Comparison of ENCODE assay signal across 13 cellular contexts in genomic region chr2:219496247-219496646, GRCh38. TPM values are rescaled to one million over a fixed set of nuclear protein-coding genes. Genes with fewer than 3 reads are reported as not detected.
DNase-seq lines count a peak whose midpoint lies in the region; ATAC-seq and TF ChIP-seq lines count a peak whose summit lies in the region.
"Had no signal": no experiment of that assay in that cellular context is flagged by ENCODE, and none has a peak within 500 bp of the region (broad histone marks: within the 10 kb centered on the region; RNA-seq: fewer than 3 reads in every experiment).

No MANE protein-coding gene starts in this region.

- POLR2A ChIA-PET in activated CD8-positive, alpha-beta T cell treated with anti-CD3 and anti-CD28 coated beads, Interleukin-2, amount 10 ng/mL, durations not matched to agents 7 days and 5 days (lab: Charles Lee): no interaction called here

- DNase-seq in Calu3 (no peak), NCI-H1436 treated with DMSO at 0.1 percent for 48 hours (lab: John Stamatoyannopoulos, UW) (peak; percentile 11), sigmoid colon (no peak), NCI-H1930 (lab: John Stamatoyannopoulos, UW) (no peak)
- DNase-seq in activated CD8-positive, alpha-beta T cell treated with anti-CD3 and anti-CD28 coated beads, Interleukin-2, amount 10 ng/mL, durations not matched to agents 7 days and 5 days: no peak
- DNase-seq: COR-L47, NCI-H1417 treated with DMSO at 0.1 percent for 48 hours, NCI-H82, SHP77 treated with DMSO at 0.1 percent for 48 hours had no signal

- H3K9me3 Mint-ChIP-seq in Calu3 (ENCODE audit: low read depth, unreplicated experiment): no peaks in the 10 kb centered on the region
- H3K9me3 Mint-ChIP-seq in activated CD8-positive, alpha-beta T cell treated with anti-CD3 and anti-CD28 coated beads, Interleukin-2, amount 10 ng/mL, durations not matched to agents 7 days and 5 days (ENCODE audit: insufficient read depth): no peaks in the 10 kb centered on the region

- H3K4me3 ChIP-seq in gastroesophageal sphincter (peak overlapping the region in 1 of 2 donors; percentile 69), sigmoid colon (peak overlapping the region in 3 of 4 donors; percentile 62 to 75 (median 64))

- ATAC-seq in gastroesophageal sphincter (no peak), HG03196 (IDR thresholded peaks at IDR 0.05; ENCODE audit: unreplicated experiment) (no peak)
- ATAC-seq in activated CD8-positive, alpha-beta T cell treated with anti-CD3 and anti-CD28 coated beads, Interleukin-2, amount 10 ng/mL, durations not matched to agents 7 days and 5 days: no peak

- 44% methylated on average over 7 of the region's 10 CpGs; no CpG with 5 or more reads in 1 of the 2 donors for WGBS in gastroesophageal sphincter (ENCODE audit: low coverage in 1 of 2), 2 donors
- 50 to 51% methylated on average over 10 of the region's 10 CpGs for WGBS in sigmoid colon, 2 donors

- peak overlapping the region; percentile 22 for H3K4me3 Mint-ChIP-seq in Calu3 (ENCODE audit: low read depth, unreplicated experiment)
- no peak overlapping the region for H3K4me3 Mint-ChIP-seq in activated CD8-positive, alpha-beta T cell treated with anti-CD3 and anti-CD28 coated beads, Interleukin-2, amount 10 ng/mL, durations not matched to agents 7 days and 5 days

- TF ChIP-seq POLR2A in gastroesophageal sphincter (IDR thresholded peaks at IDR 0.05) (no peak), sigmoid colon (IDR thresholded peaks at IDR 0.05) (no peak)

- H3K36me3 ChIP-seq in gastroesophageal sphincter (peaks cover 0 to 28% of the 10 kb centered on the region in 2 donors), sigmoid colon (peaks cover 7 to 22% (median 8%) of the 10 kb centered on the region in 4 donors)

- TF ChIP-seq CTCF in Calu3 (IDR thresholded peaks at IDR 0.05; ENCODE audit: unreplicated experiment) (no peak), gastroesophageal sphincter (IDR thresholded peaks at IDR 0.05) (no peak), sigmoid colon (IDR thresholded peaks at IDR 0.05) (no peak)

- peaks cover 43% of the 10 kb centered on the region for H3K27me3 Mint-ChIP-seq in Calu3 (ENCODE audit: unreplicated experiment)
- H3K27me3 Mint-ChIP-seq in activated CD8-positive, alpha-beta T cell treated with anti-CD3 and anti-CD28 coated beads, Interleukin-2, amount 10 ng/mL, durations not matched to agents 7 days and 5 days (ENCODE audit: low read depth): peaks cover 53% of the 10 kb centered on the region

- no TSS peak for BruUV-seq in Calu3 (replicated peaks; lab: Mats Ljungman, UMichigan)

- peaks cover 33% of the 10 kb centered on the region for H3K36me3 Mint-ChIP-seq in Calu3 (ENCODE audit: insufficient read depth, unreplicated experiment)
- no peaks in the 10 kb centered on the region for H3K36me3 Mint-ChIP-seq in activated CD8-positive, alpha-beta T cell treated with anti-CD3 and anti-CD28 coated beads, Interleukin-2, amount 10 ng/mL, durations not matched to agents 7 days and 5 days (ENCODE audit: low read depth)

- CTCF ChIA-PET in Calu3 (lab: Charles Lee): interaction anchor here (0.8 to 2.4 kb wide), 10 partner anchors 11 to 108 kb away, joined by 3 to 74 read pairs (median 6); partner anchors contain the start of genes DNPEP and STK11IP
- CTCF ChIA-PET in activated CD8-positive, alpha-beta T cell treated with anti-CD3 and anti-CD28 coated beads, Interleukin-2, amount 10 ng/mL, durations not matched to agents 7 days and 5 days (lab: Charles Lee): interaction anchor here (0.7 to 4.2 kb wide), 17 partner anchors 10 to 194 kb away, joined by 3 to 71 read pairs (median 4); no protein-coding TSS in a partner anchor

- TF ChIP-seq EP300 in gastroesophageal sphincter (IDR thresholded peaks at IDR 0.05): no peak
- no peak for TF ChIP-seq EP300 in sigmoid colon (IDR thresholded peaks at IDR 0.05)

- peak overlapping the region; percentile 86 to 99 (median 98) for H3K27ac ChIP-seq in gastroesophageal sphincter
- H3K27ac ChIP-seq in sigmoid colon: peak overlapping the region; percentile 89 to 100 (median 99)

- H3K4me1 ChIP-seq in gastroesophageal sphincter (peaks cover 0 to 67% (median 23%) of the 10 kb centered on the region in 3 donors), sigmoid colon (peaks cover 0 to 53% (median 43%) of the 10 kb centered on the region in 4 donors)

- peaks cover 10% of the 10 kb centered on the region for H3K27me3 ChIP-seq in gastroesophageal sphincter
- H3K27me3 ChIP-seq in sigmoid colon: no peaks in the 10 kb centered on the region

- no peak overlapping the region for H3K27ac Mint-ChIP-seq in Calu3 (ENCODE audit: unreplicated experiment)
- H3K27ac Mint-ChIP-seq in activated CD8-positive, alpha-beta T cell treated with anti-CD3 and anti-CD28 coated beads, Interleukin-2, amount 10 ng/mL, durations not matched to agents 7 days and 5 days: no peak overlapping the region

- H3K4me1 Mint-ChIP-seq in Calu3 (ENCODE audit: low read depth, unreplicated experiment): peaks cover 23% of the 10 kb centered on the region
- H3K4me1 Mint-ChIP-seq in activated CD8-positive, alpha-beta T cell treated with anti-CD3 and anti-CD28 coated beads, Interleukin-2, amount 10 ng/mL, durations not matched to agents 7 days and 5 days (ENCODE audit: low read depth): peaks cover 41% of the 10 kb centered on the region

- intact Hi-C loops in Calu3 (cut with micrococcal nuclease; ENCODE audit: unreplicated experiment): no loop called here
- intact Hi-C loops in sigmoid colon (cut with DNase I): loop anchor here (2.0 kb wide), 2 partner anchors 35 to 43 kb away; no protein-coding TSS in a partner anchor

- H3K9me3 ChIP-seq in gastroesophageal sphincter (no peaks in the 10 kb centered on the region), sigmoid colon (no peaks in the 10 kb centered on the region)

RNA-seq across cellular contexts. Expression of gene GMPPA, which starts 2.4 kb away (rescaled TPM):
- total RNA-seq in Calu3 (2022) (53.0 and 59.4 TPM in 2 replicates), gastroesophageal sphincter (10 to 100 TPM; 11.3 to 26.4 (median 14.2) TPM), sigmoid colon (10 to 100 TPM; 13.9 to 24.7 (median 21.3) TPM)
- polyA plus RNA-seq in sigmoid colon: 10 to 100 TPM; 42.6 to 52.8 (median 44.2) TPM
- 10 to 100 TPM; 37.8 to 41.2 TPM for total RNA-seq in activated CD8-positive, alpha-beta T cell treated with anti-CD3 and anti-CD28 coated beads, Interleukin-2, amount 10 ng/mL, durations not matched to agents 7 days and 5 days

RNA-seq across cellular contexts. Expression of gene ASIC4, which starts 18.0 kb away (rescaled TPM):
- total RNA-seq in Calu3 (2022): 0.17 TPM in 1 of 2 replicates, not detected in the other
- under 1 TPM in 1 of 4 donors, not detected in 3; 0.16 TPM for total RNA-seq in gastroesophageal sphincter
- under 1 TPM in 1 of 4 donors, not detected in 3; under 0.01 TPM for total RNA-seq in sigmoid colon
- under 1 TPM in 1 of 3 donors, not detected in 2; 0.07 TPM for polyA plus RNA-seq in sigmoid colon
- total RNA-seq in activated CD8-positive, alpha-beta T cell treated with anti-CD3 and anti-CD28 coated beads, Interleukin-2, amount 10 ng/mL, durations not matched to agents 7 days and 5 days: not detected
- total RNA-seq: dermis microvascular lymphatic vessel endothelial cell, mucosa of gallbladder had no signal

RNA-seq across cellular contexts. Expression of gene CHPF, which starts 47.4 kb away (rescaled TPM):
- 139 and 141 TPM in 2 replicates for total RNA-seq in Calu3 (2022)
- total RNA-seq in gastroesophageal sphincter: 10 to 100 TPM; 36.0 to 66.0 (median 54.8) TPM
- total RNA-seq in sigmoid colon: 10 to 100 TPM; 12.5 to 39.1 (median 23.5) TPM
- 10 to 100 TPM in 1 of 3 donors, 1 to 10 TPM in 2; 5.5 to 37.3 (median 6.6) TPM for polyA plus RNA-seq in sigmoid colon
- total RNA-seq in activated CD8-positive, alpha-beta T cell treated with anti-CD3 and anti-CD28 coated beads, Interleukin-2, amount 10 ng/mL, durations not matched to agents 7 days and 5 days: 1 to 10 TPM; 7.1 to 7.3 TPM

RNA-seq across cellular contexts. Expression of gene TMEM198, which starts 47.6 kb away (rescaled TPM):
- total RNA-seq in Calu3 (2022): 5.2 and 5.9 TPM in 2 replicates
- 1 to 10 TPM; 1.6 to 9.5 (median 4.1) TPM for total RNA-seq in gastroesophageal sphincter
- 1 to 10 TPM in 3 of 4 donors, under 1 TPM in 1; 0.71 to 3.0 (median 1.6) TPM for total RNA-seq in sigmoid colon
- polyA plus RNA-seq in sigmoid colon: 1 to 10 TPM in 2 of 3 donors, not detected in 1; 1.2 to 3.9 TPM
- under 1 TPM; 0.47 to 0.60 TPM for total RNA-seq in activated CD8-positive, alpha-beta T cell treated with anti-CD3 and anti-CD28 coated beads, Interleukin-2, amount 10 ng/mL, durations not matched to agents 7 days and 5 days
- total RNA-seq: dermis microvascular lymphatic vessel endothelial cell had no signal
